In the genomic region with DNA sequence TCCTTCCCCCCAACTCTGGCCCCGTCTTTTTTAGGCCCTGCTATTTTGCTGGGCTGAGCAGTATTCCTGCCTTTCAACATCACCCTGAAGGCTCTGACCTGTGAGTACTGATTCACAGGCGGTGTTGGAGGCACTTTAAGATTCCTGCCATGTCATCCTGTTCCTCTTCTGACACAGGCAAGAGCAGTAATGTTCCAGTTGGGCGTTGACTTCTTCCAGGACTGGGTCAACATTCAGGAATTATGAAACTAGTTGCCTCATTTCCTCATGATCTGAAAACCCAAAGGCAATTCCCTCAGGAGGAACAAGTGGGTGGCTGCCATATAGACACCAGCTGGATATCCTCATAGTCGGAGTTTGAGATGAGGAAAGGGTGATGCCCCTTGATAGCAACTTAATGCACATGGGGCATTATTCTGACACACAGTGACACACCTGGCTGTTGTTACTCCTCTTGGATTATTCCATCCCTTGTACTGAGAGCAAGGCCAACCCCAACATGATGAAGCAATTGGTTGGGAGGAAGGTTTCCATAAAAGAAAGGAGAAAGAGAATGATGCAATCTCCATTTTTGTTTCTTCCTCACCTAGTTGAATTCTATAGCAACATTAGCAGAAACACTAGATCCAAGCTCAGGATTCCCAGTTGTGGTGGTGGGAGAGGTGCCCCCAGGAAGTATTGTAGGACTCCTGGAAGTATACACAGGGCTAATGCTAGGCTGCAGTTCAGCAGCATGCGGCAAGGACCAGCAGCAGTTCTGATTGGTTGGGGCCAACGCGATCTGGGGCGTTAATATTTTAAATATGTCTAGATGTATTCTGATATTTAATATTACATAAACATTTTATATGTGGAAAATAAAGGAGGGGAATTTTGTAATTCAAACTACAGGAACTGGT, we compare ENCODE assay signal across 9 cellular contexts. TPM values are rescaled to one million over a fixed set of nuclear protein-coding genes. Genes with fewer than 3 reads are reported as not detected.
DNase-seq lines count a peak whose midpoint lies in the region; ATAC-seq and TF ChIP-seq lines count a peak whose summit lies in the region.
"Had no signal": no experiment of that assay in that cellular context is flagged by ENCODE, and none has a peak within 500 bp of the region (broad histone marks: within the 10 kb centered on the region; RNA-seq: fewer than 3 reads in every experiment).

No MANE protein-coding gene starts in this region.

- H3K9me2 ChIP-seq in PC-9 (ENCODE audit: insufficient read depth), result no peaks in the 10 kb centered on the region

- H3K9me3 ChIP-seq in BLaER1 (no peaks in the 10 kb centered on the region), PC-9 (ENCODE audit: insufficient read depth, low read depth) (no peaks in the 10 kb centered on the region; the same call in 1 of the 2 replicates), fibroblast of lung (ENCODE audit: control insufficient read depth, insufficient read depth, low read depth, low read length) (no peaks in the 10 kb centered on the region)

- no peaks in the 10 kb centered on the region for H3K9me3 Mint-ChIP-seq in osteocyte (ENCODE audit: unreplicated experiment)
- H3K9me3 Mint-ChIP-seq: activated T-helper 1 cell treated with anti-CD3 and anti-CD28 coated beads, Interleukin-12 subunit alpha, Interleukin-12 subunit beta, Interleukin-2, Interleukin-4 antibody, amounts not matched to agents 30 ng/mL and 10 ng/mL and 1 ng/mL, durations not matched to agents 14 hours and 24 hours and 36 hours had no signal

- no peaks in the 10 kb centered on the region for H3K27me3 Mint-ChIP-seq in osteocyte (ENCODE audit: unreplicated experiment)

- POLR2A ChIA-PET in PC-9 (lab: Charles Lee; ENCODE audit: unreplicated experiment), result interaction anchor here (0.6 kb wide), 2 partner anchors 18 to 221 kb away, joined by 4 to 9 read pairs; no protein-coding TSS in a partner anchor

- no peaks in the 10 kb centered on the region; the same call in 1 of the 2 replicates for H3F3A ChIP-seq in PC-9 (ENCODE audit: insufficient read depth, low read depth)

- H2AFZ ChIP-seq in PC-9 (no peak overlapping the region), fibroblast of lung (ENCODE audit: low read length) (no peak overlapping the region)

- peaks cover 17% of the 10 kb centered on the region for H3K4me1 Mint-ChIP-seq in osteocyte (ENCODE audit: unreplicated experiment)

- no peak overlapping the region for H3K4me3 ChIP-seq in BLaER1
- no peak overlapping the region for H3K4me3 ChIP-seq in PC-9
- no peak overlapping the region for H3K4me3 ChIP-seq in fibroblast of lung (replicated peaks in 1 of 4; ENCODE audit: control extremely low read depth in 1 of 4, insufficient read depth in 1 of 4, low read depth in 3 of 4, low read length in 4 of 4)

- H3K79me2 ChIP-seq in PC-9 (ENCODE audit: low read depth), result no peaks in the 10 kb centered on the region
- no peaks in the 10 kb centered on the region for H3K79me2 ChIP-seq in fibroblast of lung (ENCODE audit: control insufficient read depth, insufficient read depth, low read length)

- CTCF ChIA-PET in PC-9 (lab: Charles Lee), result no interaction called here

- H3K9ac ChIP-seq in BLaER1 (no peak overlapping the region), fibroblast of lung (ENCODE audit: insufficient read depth, low read length) (no peak overlapping the region)

- DNase-seq in PC-9 (peak; percentile 37 to 82), fibroblast of lung (ENCODE audit: low read depth in 2 of 2) (peak in 1 of 2 donors; percentile 93), osteocyte (ENCODE audit: extremely low spot score, unreplicated experiment) (peak; percentile 42), Kasumi-1 (lab: John Stamatoyannopoulos, UW) (no peak), NCI-H82 (lab: John Stamatoyannopoulos, UW) (no peak), kidney glomerular epithelial cell (lab: John Stamatoyannopoulos, UW) (no peak)

- intact Hi-C loops in PC-9 (cut with micrococcal nuclease; ENCODE audit: unreplicated experiment), result loop anchor here (5.0 to 10.0 kb wide), 2 partner anchors 285 to 557 kb away; partner anchors contain the start of genes ARSK and MCTP1

- H3K36me3 Mint-ChIP-seq in osteocyte (ENCODE audit: unreplicated experiment), result no peaks in the 10 kb centered on the region

- H3K4me2 ChIP-seq in BLaER1, result peak overlapping the region; percentile 53
- peak overlapping the region; percentile 1 for H3K4me2 ChIP-seq in PC-9
- H3K4me2 ChIP-seq in fibroblast of lung (ENCODE audit: extremely low read depth, insufficient read depth, low read length), result no peak overlapping the region

- TSS peak; percentile 49 for BruUV-seq in PC-9 (replicated peaks; lab: Mats Ljungman, UMichigan)

- H3K27me3 ChIP-seq in BLaER1, result no peaks in the 10 kb centered on the region
- H3K27me3 ChIP-seq in PC-9 (ENCODE audit: insufficient read depth, low read depth), result no peaks in the 10 kb centered on the region
- H3K27me3 ChIP-seq in fibroblast of lung (ENCODE audit: control insufficient read depth, insufficient read depth, low read length), result no peaks in the 10 kb centered on the region

- no peaks in the 10 kb centered on the region for H4K20me1 ChIP-seq in BLaER1
- no peaks in the 10 kb centered on the region for H4K20me1 ChIP-seq in PC-9 (ENCODE audit: insufficient read depth)
- no peaks in the 10 kb centered on the region for H4K20me1 ChIP-seq in fibroblast of lung (ENCODE audit: control insufficient read depth, extremely low read depth, insufficient read depth, low read length)

- no peak for TF ChIP-seq CTCF in PC-9 (conservative IDR thresholded peaks at IDR 0.05)
- TF ChIP-seq CTCF in fibroblast of lung (conservative IDR thresholded peaks at IDR 0.05 in 1 of 2, IDR thresholded peaks at IDR 0.05 in 1 of 2; ENCODE audit: low read depth in 1 of 2, low read length in 2 of 2), result no peak
- no peak for TF ChIP-seq CTCF in osteocyte (IDR thresholded peaks at IDR 0.05)

- H3K27ac ChIP-seq in BLaER1 (no peak overlapping the region; the same call in 1 of the 2 replicates), PC-9 (peak overlapping the region; percentile 75), fibroblast of lung (ENCODE audit: insufficient read depth, low read length) (peak overlapping the region; percentile 30)

- peaks cover 17% of the 10 kb centered on the region for H3K4me1 ChIP-seq in BLaER1
- H3K4me1 ChIP-seq in PC-9 (replicated peaks; ENCODE audit: insufficient read depth), result peaks cover 30% of the 10 kb centered on the region
- H3K4me1 ChIP-seq in fibroblast of lung (ENCODE audit: control insufficient read depth, extremely low read depth, insufficient read depth, low read length), result peaks cover 6% of the 10 kb centered on the region

- H3K27ac Mint-ChIP-seq in osteocyte (ENCODE audit: unreplicated experiment), result no peak overlapping the region

- H3K36me3 ChIP-seq in BLaER1 (no peaks in the 10 kb centered on the region), PC-9 (ENCODE audit: low read depth) (no peaks in the 10 kb centered on the region), fibroblast of lung (ENCODE audit: control insufficient read depth, insufficient read depth, low read length) (no peaks in the 10 kb centered on the region)

- no peak for ATAC-seq in HG03457 (IDR thresholded peaks at IDR 0.05; ENCODE audit: unreplicated experiment)

- no peak overlapping the region for H3K4me3 Mint-ChIP-seq in osteocyte (ENCODE audit: unreplicated experiment)

RNA-seq across cellular contexts. Expression of gene GLRX, which starts 19.6 kb away (rescaled TPM):
- total RNA-seq in PC-9 (2021) (23.0 and 25.5 TPM in 2 replicates), fibroblast of lung (54.2 and 91.8 TPM in 2 replicates), osteocyte (26.3 and 32.8 TPM in 2 replicates)
- 277 and 429 TPM in 2 replicates for polyA plus RNA-seq in fibroblast of lung
- 316 and 494 TPM in 2 replicates for polyA plus RNA-seq in fibroblast of lung (2012)
- 106 and 144 TPM in 2 replicates for polyA minus RNA-seq in fibroblast of lung (ENCODE audit: low replicate concordance)

Comparison
In these comparisons a context has a peak if more than half of its experiments do, and no peak if none do; other contexts are left out.
1. DNase-seq: peak in PC-9 (2 of 2) and osteocyte (single experiment); none in Kasumi-1 (0 of 2), NCI-H82 (single experiment) and kidney glomerular epithelial cell (single experiment).